In the genomic region with DNA sequence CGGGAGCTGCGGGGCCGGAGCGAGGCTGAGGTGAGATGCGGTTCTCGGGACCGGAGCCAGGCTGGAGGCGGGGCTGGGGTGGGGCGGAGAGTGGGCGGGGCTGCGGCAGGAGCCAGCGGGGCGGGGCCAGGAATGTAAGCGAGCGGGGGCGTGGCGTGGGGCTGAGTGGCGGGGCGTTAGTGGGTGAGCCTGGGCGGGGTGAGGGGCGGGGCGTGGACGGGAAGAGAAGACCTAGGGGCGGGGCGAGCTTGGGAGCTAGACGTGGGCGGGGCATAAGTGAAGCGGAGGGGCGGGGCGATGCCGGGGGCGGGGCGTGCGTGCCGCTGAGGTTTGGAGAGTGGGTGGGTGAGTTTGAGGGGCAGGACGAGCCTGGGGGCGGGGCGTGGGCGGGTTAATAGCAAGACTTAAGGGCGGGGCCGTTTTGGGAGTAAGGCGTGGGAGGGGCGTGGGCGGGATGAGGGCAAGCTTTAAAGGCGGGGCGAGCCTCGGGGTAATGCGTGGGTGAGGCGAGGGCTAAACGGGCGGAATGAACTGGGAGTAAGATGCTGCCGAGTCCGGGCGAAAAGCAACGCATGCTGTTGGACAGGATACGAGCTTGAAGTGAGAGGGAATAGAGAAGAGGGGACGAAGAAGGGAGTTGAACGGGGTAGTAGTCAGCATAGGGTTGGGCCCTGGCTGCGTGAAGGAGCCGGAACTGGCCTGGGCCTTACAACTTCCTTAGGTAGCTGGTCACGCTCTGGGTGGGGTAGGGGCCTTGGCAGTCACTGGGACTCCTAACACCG, we compare ENCODE assay signal across 8 cellular contexts. TPM values are rescaled to one million over a fixed set of nuclear protein-coding genes. Genes with fewer than 3 reads are reported as not detected.
DNase-seq lines count a peak whose midpoint lies in the region; ATAC-seq, FAIRE-seq and TF ChIP-seq lines count a peak whose summit lies in the region.

No MANE protein-coding gene starts in this region.

- no peak overlapping the region for H2AFZ ChIP-seq in HepG2 (ENCODE audit: low read length)

- TF ChIP-seq RAD21 in HepG2 (CRISPR knock-in tag; IDR thresholded peaks at IDR 0.05) = no peak

- 11% methylated on average over 60 of the region's 62 CpGs for WGBS in HepG2 (ENCODE audit: low lambda C conversion rate)

- H3K27ac ChIP-seq in coronary artery (peak overlapping the region; percentile 87 to 96), HepG2 (ENCODE audit: extremely low read length, insufficient read depth, low read length) (peak overlapping the region; percentile 92)

- H3K36me3 ChIP-seq in HepG2 (replicated peaks in 1 of 2; ENCODE audit: control insufficient read depth in 1 of 2, insufficient read depth in 2 of 2, low read length in 2 of 2) = peaks cover 5 to 10% of the 10 kb centered on the region in 2 experiments; a peak in 2 of 5 replicates

- FAIRE-seq in HepG2 (lab: Jason Lieb, UNC) = no peak

- TF ChIP-seq POLR2A in GM19099 (IDR thresholded peaks at IDR 0.05; ENCODE audit: extremely low read depth, insufficient read length, low read depth) (peak; percentile 48), HepG2 (IDR thresholded peaks at IDR 0.05; ENCODE audit: insufficient read depth in 1 of 2, low read depth in 2 of 2, low read length in 2 of 2) (no peak)

- no peaks in the 10 kb centered on the region for H3K79me2 ChIP-seq in HepG2 (ENCODE audit: insufficient read depth, low read length)

- peak overlapping the region; percentile 94 for H3K27ac Mint-ChIP-seq in activated CD4-positive, alpha-beta T cell treated with anti-CD3 and anti-CD28 coated beads, Interleukin-2, amount 10 ng/mL, durations not matched to agents 7 days and 5 days

- H3K4me1 Mint-ChIP-seq in activated CD4-positive, alpha-beta T cell treated with anti-CD3 and anti-CD28 coated beads, Interleukin-2, amount 10 ng/mL, durations not matched to agents 7 days and 5 days = peaks cover 37% of the 10 kb centered on the region

- peak; percentile 40 for ATAC-seq in HG03442 (IDR thresholded peaks at IDR 0.05; ENCODE audit: unreplicated experiment)
- ATAC-seq in HepG2 = no peak; the same call in 1 of the 3 replicates

- TF ChIP-seq CTCF in coronary artery (IDR thresholded peaks at IDR 0.05) = no peak
- TF ChIP-seq CTCF in HepG2 (CRISPR knock-in tag; IDR thresholded peaks at IDR 0.05) = no peak

- H3K4me1 ChIP-seq in HepG2 (ENCODE audit: insufficient read depth, low read length) = peaks cover 33% of the 10 kb centered on the region

- peak overlapping the region; percentile 87 for H3K4me3 ChIP-seq in coronary artery
- H3K4me3 ChIP-seq in HepG2 (replicated peaks in 1 of 3; ENCODE audit: insufficient read depth in 1 of 3, low read depth in 2 of 3, low read length in 3 of 3) = peak overlapping the region; percentile 85 to 89 (median 87)

- peak overlapping the region; percentile 86 for H3K9ac ChIP-seq in HepG2 (ENCODE audit: insufficient read depth, low read depth, low read length)

- DNase-seq in AML-193 (lab: John Stamatoyannopoulos, UW) (peak; percentile 92 to 93), NCI-H526 treated with DMSO at 0.1 percent for 48 hours (lab: John Stamatoyannopoulos, UW) (peak; percentile 72), coronary artery (ENCODE audit: low spot score) (peak; percentile 99), HepG2 (ENCODE audit: low spot score) (peak; percentile 77)
- DNase-seq in activated CD4-positive, alpha-beta T cell treated with anti-CD3 and anti-CD28 coated beads, Interleukin-2, amount 10 ng/mL, durations not matched to agents 7 days and 5 days = peak; percentile 99
- DNase-seq in stimulated activated CD4-positive, alpha-beta T cell treated with anti-CD3 and anti-CD28 coated beads, Interleukin-2, amount 100 ng/mL, for 4 hours (ENCODE audit: low read depth) = peak; percentile 100

- POLR2A ChIA-PET in activated CD4-positive, alpha-beta T cell treated with anti-CD3 and anti-CD28 coated beads, Interleukin-2, amount 10 ng/mL, durations not matched to agents 7 days and 5 days (lab: Charles Lee) = interaction anchor here (1.0 to 1.4 kb wide), 2 partner anchors 9 to 23 kb away, joined by 3 read pairs; a partner anchor contains a TSS
- POLR2A ChIA-PET in HepG2 (lab: Yijun Ruan, JAX) = interaction anchor here (0.6 to 6.4 kb wide), 19 partner anchors 9 to 1200 kb away, joined by 3 to 85 read pairs (median 10); a partner anchor contains a TSS

- no peaks in the 10 kb centered on the region for H3K9me3 ChIP-seq in HepG2 (ENCODE audit: low read length)

- H3K4me3 Mint-ChIP-seq in activated CD4-positive, alpha-beta T cell treated with anti-CD3 and anti-CD28 coated beads, Interleukin-2, amount 10 ng/mL, durations not matched to agents 7 days and 5 days = peak overlapping the region; percentile 87

- no peak for TF ChIP-seq EP300 in HepG2 (IDR thresholded peaks at IDR 0.05; ENCODE audit: low read depth in 2 of 2, low read length in 2 of 2)
- no peak for TF ChIP-seq EP300 in HepG2 (CRISPR knock-in tag; IDR thresholded peaks at IDR 0.05; ENCODE audit: borderline replicate concordance)

- intact Hi-C loops in HepG2 (cut with micrococcal nuclease; ENCODE audit: unreplicated experiment) = no loop called here

- BruUV-seq in HepG2 (replicated peaks; lab: Mats Ljungman, UMichigan) = no TSS peak

- no peaks in the 10 kb centered on the region; a peak in 1 of 5 replicates for H3K27me3 ChIP-seq in HepG2 (ENCODE audit: control insufficient read depth in 1 of 2, insufficient read depth in 2 of 2, low read length in 2 of 2)

- peaks cover 5% of the 10 kb centered on the region; the same call in 1 of the 2 replicates for H4K20me1 ChIP-seq in HepG2 (ENCODE audit: insufficient read depth, low read length)

- H3K9me3 Mint-ChIP-seq in activated CD4-positive, alpha-beta T cell treated with anti-CD3 and anti-CD28 coated beads, Interleukin-2, amount 10 ng/mL, durations not matched to agents 7 days and 5 days = no peaks in the 10 kb centered on the region

- CTCF ChIA-PET in activated CD4-positive, alpha-beta T cell treated with anti-CD3 and anti-CD28 coated beads, Interleukin-2, amount 10 ng/mL, durations not matched to agents 7 days and 5 days (lab: Charles Lee) = interaction anchor here (1.1 to 3.3 kb wide), 8 partner anchors 9 to 240 kb away, joined by 3 to 19 read pairs (median 9); a partner anchor contains a TSS
- CTCF ChIA-PET in HepG2 (lab: Yijun Ruan, JAX; ENCODE audit: low intra/inter-chr PET ratio, low total read pairs) = interaction anchor here (1.4 to 1.7 kb wide), 2 partner anchors 52 to 67 kb away, joined by 3 to 5 read pairs; no protein-coding TSS in a partner anchor

- H3K36me3 Mint-ChIP-seq in activated CD4-positive, alpha-beta T cell treated with anti-CD3 and anti-CD28 coated beads, Interleukin-2, amount 10 ng/mL, durations not matched to agents 7 days and 5 days (ENCODE audit: low read depth) = peaks cover 8% of the 10 kb centered on the region

- in situ Hi-C loops in HepG2 (cut with HindIII; ENCODE audit: extremely low pct_ligation_motif_present, low pct_unique_long_range_greater_than_20kb) = loop anchor here (5.0 kb wide), 1 partner anchor 68 kb away; no protein-coding TSS in a partner anchor

- peaks cover 27% of the 10 kb centered on the region for H3K27me3 Mint-ChIP-seq in activated CD4-positive, alpha-beta T cell treated with anti-CD3 and anti-CD28 coated beads, Interleukin-2, amount 10 ng/mL, durations not matched to agents 7 days and 5 days

- H3K4me2 ChIP-seq in HepG2 (ENCODE audit: low read depth, low read length) = peak overlapping the region; percentile 91

RNA-seq across cellular contexts. Expression of a gene that starts 0.6 kb away (rescaled TPM):
- total RNA-seq in activated CD4-positive, alpha-beta T cell treated with anti-CD3 and anti-CD28 coated beads, Interleukin-2, amount 10 ng/mL, durations not matched to agents 7 days and 5 days = 10 to 100 TPM; 18.6 to 19.1 TPM
- total RNA-seq in HepG2 (2016; rRNA removed; fragmentation: Illumina TruSeq; extraction: Trizol) = 9.5 and 10.2 TPM in 2 replicates
- total RNA-seq in HepG2 (2016; cell fraction: cytosol; rRNA removed; fragmentation: Illumina TruSeq; extraction: Trizol; ENCODE audit: low read depth) = 3.3 and 4.0 TPM in 2 replicates
- 8.2 and 10.9 TPM in 2 replicates for total RNA-seq in HepG2 (2016; cell fraction: insoluble cytoplasmic fraction; rRNA removed; fragmentation: Illumina TruSeq; extraction: Trizol)
- 6.9 and 7.4 TPM in 2 replicates for total RNA-seq in HepG2 (2016; cell fraction: membrane; rRNA removed; fragmentation: Illumina TruSeq; extraction: Trizol)
- total RNA-seq in HepG2 (2016; cell fraction: nucleus; rRNA removed; fragmentation: Illumina TruSeq; extraction: Trizol) = 3.7 and 5.2 TPM in 2 replicates
- polyA plus RNA-seq in HepG2 (2011; rRNA removed) = 12.7 and 14.9 TPM in 2 replicates
- polyA plus RNA-seq in HepG2 (2011; cell fraction: cytosol; rRNA removed) = 8.4 and 15.7 TPM in 2 replicates
- 12.8 and 13.8 TPM in 2 replicates for polyA plus RNA-seq in HepG2 (2011; cell fraction: nucleus; rRNA removed)
- polyA plus RNA-seq in HepG2 (2012) = 11.7 and 16.4 TPM in 2 replicates
- 3.7 and 4.1 TPM in 2 replicates for polyA plus RNA-seq in HepG2 (2016; cell fraction: cytosol; fragmentation: Illumina TruSeq; extraction: Trizol; ENCODE audit: low read depth)
- 11.2 and 15.9 TPM in 2 replicates for polyA plus RNA-seq in HepG2 (2016; cell fraction: insoluble cytoplasmic fraction; fragmentation: Illumina TruSeq; extraction: Trizol; ENCODE audit: low read depth)
- polyA plus RNA-seq in HepG2 (2016; cell fraction: membrane; fragmentation: Illumina TruSeq; extraction: Trizol; ENCODE audit: low read depth) = 6.9 and 8.4 TPM in 2 replicates
- polyA plus RNA-seq in HepG2 (2016; cell fraction: nucleus; fragmentation: Illumina TruSeq; extraction: Trizol; ENCODE audit: insufficient read depth, low read depth) = 13.1 and 13.7 TPM in 2 replicates
- polyA minus RNA-seq in HepG2 (2011; rRNA and poly(A)+ RNA removed; ENCODE audit: low replicate concordance) = 8.5 and 12.6 TPM in 2 replicates
- polyA minus RNA-seq in HepG2 (2011; cell fraction: cytosol; rRNA and poly(A)+ RNA removed) = 7.2 and 7.8 TPM in 2 replicates
- polyA minus RNA-seq in HepG2 (2011; cell fraction: nucleus; rRNA and poly(A)+ RNA removed) = 1.7 and 4.4 TPM in 2 replicates

RNA-seq across cellular contexts. Expression of a gene that starts 5.2 kb away (rescaled TPM):
- total RNA-seq in activated CD4-positive, alpha-beta T cell treated with anti-CD3 and anti-CD28 coated beads, Interleukin-2, amount 10 ng/mL, durations not matched to agents 7 days and 5 days = not detected
- total RNA-seq in HepG2 (2016; rRNA removed; fragmentation: Illumina TruSeq; extraction: Trizol) = 0.11 and 0.36 TPM in 2 replicates
- 0.35 and 0.71 TPM in 2 replicates for total RNA-seq in HepG2 (2016; cell fraction: cytosol; rRNA removed; fragmentation: Illumina TruSeq; extraction: Trizol; ENCODE audit: low read depth)
- total RNA-seq in HepG2 (2016; cell fraction: insoluble cytoplasmic fraction; rRNA removed; fragmentation: Illumina TruSeq; extraction: Trizol) = 0.15 and 0.26 TPM in 2 replicates
- 0.71 and 0.83 TPM in 2 replicates for total RNA-seq in HepG2 (2016; cell fraction: membrane; rRNA removed; fragmentation: Illumina TruSeq; extraction: Trizol)
- total RNA-seq in HepG2 (2016; cell fraction: nucleus; rRNA removed; fragmentation: Illumina TruSeq; extraction: Trizol) = not detected in 2 replicates
- 0.12 TPM in 1 of 2 replicates, not detected in the other for polyA plus RNA-seq in HepG2 (2011; rRNA removed)
- polyA plus RNA-seq in HepG2 (2011; cell fraction: cytosol; rRNA removed) = 0.09 and 0.27 TPM in 2 replicates
- 0.13 and 0.17 TPM in 2 replicates for polyA plus RNA-seq in HepG2 (2011; cell fraction: nucleus; rRNA removed)
- polyA plus RNA-seq in HepG2 (2012) = not detected in 2 replicates
- polyA plus RNA-seq in HepG2 (2016; cell fraction: cytosol; fragmentation: Illumina TruSeq; extraction: Trizol; ENCODE audit: low read depth) = 4.0 and 4.4 TPM in 2 replicates
- 1.2 and 1.6 TPM in 2 replicates for polyA plus RNA-seq in HepG2 (2016; cell fraction: insoluble cytoplasmic fraction; fragmentation: Illumina TruSeq; extraction: Trizol; ENCODE audit: low read depth)
- polyA plus RNA-seq in HepG2 (2016; cell fraction: membrane; fragmentation: Illumina TruSeq; extraction: Trizol; ENCODE audit: low read depth) = 3.9 and 4.4 TPM in 2 replicates
- 0.75 and 1.4 TPM in 2 replicates for polyA plus RNA-seq in HepG2 (2016; cell fraction: nucleus; fragmentation: Illumina TruSeq; extraction: Trizol; ENCODE audit: insufficient read depth, low read depth)
- 0.12 and 1.4 TPM in 2 replicates for polyA minus RNA-seq in HepG2 (2011; rRNA and poly(A)+ RNA removed; ENCODE audit: low replicate concordance)
- 0.62 TPM in 1 of 2 replicates, not detected in the other for polyA minus RNA-seq in HepG2 (2011; cell fraction: cytosol; rRNA and poly(A)+ RNA removed)
- 0.39 TPM in 1 of 2 replicates, not detected in the other for polyA minus RNA-seq in HepG2 (2011; cell fraction: nucleus; rRNA and poly(A)+ RNA removed)

RNA-seq across cellular contexts. Expression of a gene that starts 6.1 kb away (rescaled TPM):
- 1 to 10 TPM in 1 of 2 experiments, under 1 TPM in 1; 0.79 to 1.4 TPM for total RNA-seq in activated CD4-positive, alpha-beta T cell treated with anti-CD3 and anti-CD28 coated beads, Interleukin-2, amount 10 ng/mL, durations not matched to agents 7 days and 5 days
- total RNA-seq in HepG2 (2016; rRNA removed; fragmentation: Illumina TruSeq; extraction: Trizol) = 0.83 and 1.0 TPM in 2 replicates
- total RNA-seq in HepG2 (2016; cell fraction: cytosol; rRNA removed; fragmentation: Illumina TruSeq; extraction: Trizol; ENCODE audit: low read depth) = 3.2 and 3.7 TPM in 2 replicates
- 0.56 and 1.1 TPM in 2 replicates for total RNA-seq in HepG2 (2016; cell fraction: insoluble cytoplasmic fraction; rRNA removed; fragmentation: Illumina TruSeq; extraction: Trizol)
- 1.6 and 2.1 TPM in 2 replicates for total RNA-seq in HepG2 (2016; cell fraction: membrane; rRNA removed; fragmentation: Illumina TruSeq; extraction: Trizol)
- total RNA-seq in HepG2 (2016; cell fraction: nucleus; rRNA removed; fragmentation: Illumina TruSeq; extraction: Trizol) = 0.81 TPM in 1 of 2 replicates, not detected in the other
- 0.14 and 0.20 TPM in 2 replicates for polyA plus RNA-seq in HepG2 (2011; rRNA removed)
- 0.25 and 0.55 TPM in 2 replicates for polyA plus RNA-seq in HepG2 (2011; cell fraction: cytosol; rRNA removed)
- 1.0 and 1.6 TPM in 2 replicates for polyA plus RNA-seq in HepG2 (2011; cell fraction: nucleus; rRNA removed)
- 0.25 and 0.69 TPM in 2 replicates for polyA plus RNA-seq in HepG2 (2012)
- 7.2 and 8.1 TPM in 2 replicates for polyA plus RNA-seq in HepG2 (2016; cell fraction: cytosol; fragmentation: Illumina TruSeq; extraction: Trizol; ENCODE audit: low read depth)
- 0.49 and 1.4 TPM in 2 replicates for polyA plus RNA-seq in HepG2 (2016; cell fraction: insoluble cytoplasmic fraction; fragmentation: Illumina TruSeq; extraction: Trizol; ENCODE audit: low read depth)
- 4.1 and 4.2 TPM in 2 replicates for polyA plus RNA-seq in HepG2 (2016; cell fraction: membrane; fragmentation: Illumina TruSeq; extraction: Trizol; ENCODE audit: low read depth)
- polyA plus RNA-seq in HepG2 (2016; cell fraction: nucleus; fragmentation: Illumina TruSeq; extraction: Trizol; ENCODE audit: insufficient read depth, low read depth) = 0.90 and 1.3 TPM in 2 replicates
- 0.30 and 1.5 TPM in 2 replicates for polyA minus RNA-seq in HepG2 (2011; rRNA and poly(A)+ RNA removed; ENCODE audit: low replicate concordance)
- not detected in 2 replicates for polyA minus RNA-seq in HepG2 (2011; cell fraction: cytosol; rRNA and poly(A)+ RNA removed)
- polyA minus RNA-seq in HepG2 (2011; cell fraction: nucleus; rRNA and poly(A)+ RNA removed) = not detected in 2 replicates

RNA-seq across cellular contexts. Expression of a gene that starts 17.0 kb away (rescaled TPM):
- total RNA-seq in activated CD4-positive, alpha-beta T cell treated with anti-CD3 and anti-CD28 coated beads, Interleukin-2, amount 10 ng/mL, durations not matched to agents 7 days and 5 days = 10 to 100 TPM; 44.1 to 45.6 TPM
- total RNA-seq in HepG2 (2016; rRNA removed; fragmentation: Illumina TruSeq; extraction: Trizol) = 8.7 and 10.8 TPM in 2 replicates
- 3.9 and 4.1 TPM in 2 replicates for total RNA-seq in HepG2 (2016; cell fraction: cytosol; rRNA removed; fragmentation: Illumina TruSeq; extraction: Trizol; ENCODE audit: low read depth)
- total RNA-seq in HepG2 (2016; cell fraction: insoluble cytoplasmic fraction; rRNA removed; fragmentation: Illumina TruSeq; extraction: Trizol) = 7.6 and 11.7 TPM in 2 replicates
- total RNA-seq in HepG2 (2016; cell fraction: membrane; rRNA removed; fragmentation: Illumina TruSeq; extraction: Trizol) = 11.5 and 13.1 TPM in 2 replicates
- 8.3 and 8.5 TPM in 2 replicates for total RNA-seq in HepG2 (2016; cell fraction: nucleus; rRNA removed; fragmentation: Illumina TruSeq; extraction: Trizol)
- polyA plus RNA-seq in HepG2 (2011; rRNA removed) = 9.0 and 14.8 TPM in 2 replicates
- polyA plus RNA-seq in HepG2 (2011; cell fraction: cytosol; rRNA removed) = 8.8 and 11.2 TPM in 2 replicates
- 42.0 and 50.6 TPM in 2 replicates for polyA plus RNA-seq in HepG2 (2011; cell fraction: nucleus; rRNA removed)
- 17.3 and 19.9 TPM in 2 replicates for polyA plus RNA-seq in HepG2 (2012)
- polyA plus RNA-seq in HepG2 (2016; cell fraction: cytosol; fragmentation: Illumina TruSeq; extraction: Trizol; ENCODE audit: low read depth) = 3.9 and 4.4 TPM in 2 replicates
- polyA plus RNA-seq in HepG2 (2016; cell fraction: insoluble cytoplasmic fraction; fragmentation: Illumina TruSeq; extraction: Trizol; ENCODE audit: low read depth) = 10.5 and 15.1 TPM in 2 replicates
- polyA plus RNA-seq in HepG2 (2016; cell fraction: membrane; fragmentation: Illumina TruSeq; extraction: Trizol; ENCODE audit: low read depth) = 8.5 and 10.6 TPM in 2 replicates
- 25.7 and 31.5 TPM in 2 replicates for polyA plus RNA-seq in HepG2 (2016; cell fraction: nucleus; fragmentation: Illumina TruSeq; extraction: Trizol; ENCODE audit: insufficient read depth, low read depth)
- polyA minus RNA-seq in HepG2 (2011; rRNA and poly(A)+ RNA removed; ENCODE audit: low replicate concordance) = 17.6 and 23.5 TPM in 2 replicates
- polyA minus RNA-seq in HepG2 (2011; cell fraction: cytosol; rRNA and poly(A)+ RNA removed) = 10.0 and 13.0 TPM in 2 replicates
- 11.2 and 11.7 TPM in 2 replicates for polyA minus RNA-seq in HepG2 (2011; cell fraction: nucleus; rRNA and poly(A)+ RNA removed)

RNA-seq across cellular contexts. Expression of a gene that starts 22.8 kb away (rescaled TPM):
- 10 to 100 TPM; 44.0 to 59.9 TPM for total RNA-seq in activated CD4-positive, alpha-beta T cell treated with anti-CD3 and anti-CD28 coated beads, Interleukin-2, amount 10 ng/mL, durations not matched to agents 7 days and 5 days
- 71.5 and 72.6 TPM in 2 replicates for total RNA-seq in HepG2 (2016; rRNA removed; fragmentation: Illumina TruSeq; extraction: Trizol)
- total RNA-seq in HepG2 (2016; cell fraction: cytosol; rRNA removed; fragmentation: Illumina TruSeq; extraction: Trizol; ENCODE audit: low read depth) = 23.8 and 25.0 TPM in 2 replicates
- total RNA-seq in HepG2 (2016; cell fraction: insoluble cytoplasmic fraction; rRNA removed; fragmentation: Illumina TruSeq; extraction: Trizol) = 59.2 and 70.8 TPM in 2 replicates
- 31.0 and 35.7 TPM in 2 replicates for total RNA-seq in HepG2 (2016; cell fraction: membrane; rRNA removed; fragmentation: Illumina TruSeq; extraction: Trizol)
- 41.7 and 54.7 TPM in 2 replicates for total RNA-seq in HepG2 (2016; cell fraction: nucleus; rRNA removed; fragmentation: Illumina TruSeq; extraction: Trizol)
- 42.9 and 49.4 TPM in 2 replicates for polyA plus RNA-seq in HepG2 (2011; rRNA removed)
- 40.3 and 70.3 TPM in 2 replicates for polyA plus RNA-seq in HepG2 (2011; cell fraction: cytosol; rRNA removed)
- 178 and 215 TPM in 2 replicates for polyA plus RNA-seq in HepG2 (2011; cell fraction: nucleus; rRNA removed)
- 41.7 and 52.2 TPM in 2 replicates for polyA plus RNA-seq in HepG2 (2012)
- 15.4 and 19.2 TPM in 2 replicates for polyA plus RNA-seq in HepG2 (2016; cell fraction: cytosol; fragmentation: Illumina TruSeq; extraction: Trizol; ENCODE audit: low read depth)
- polyA plus RNA-seq in HepG2 (2016; cell fraction: insoluble cytoplasmic fraction; fragmentation: Illumina TruSeq; extraction: Trizol; ENCODE audit: low read depth) = 61.4 and 63.3 TPM in 2 replicates
- 24.0 and 26.3 TPM in 2 replicates for polyA plus RNA-seq in HepG2 (2016; cell fraction: membrane; fragmentation: Illumina TruSeq; extraction: Trizol; ENCODE audit: low read depth)
- 95.7 and 103 TPM in 2 replicates for polyA plus RNA-seq in HepG2 (2016; cell fraction: nucleus; fragmentation: Illumina TruSeq; extraction: Trizol; ENCODE audit: insufficient read depth, low read depth)
- 45.9 and 52.0 TPM in 2 replicates for polyA minus RNA-seq in HepG2 (2011; rRNA and poly(A)+ RNA removed; ENCODE audit: low replicate concordance)
- polyA minus RNA-seq in HepG2 (2011; cell fraction: cytosol; rRNA and poly(A)+ RNA removed) = 25.5 and 34.2 TPM in 2 replicates
- polyA minus RNA-seq in HepG2 (2011; cell fraction: nucleus; rRNA and poly(A)+ RNA removed) = 41.6 and 45.6 TPM in 2 replicates
